In genomic region chr22:21657020-21657360, GRCh38 we compare ENCODE assay signal across 1 cellular context.
TF ChIP-seq lines count a peak whose summit lies in the region.

No MANE protein-coding gene starts in this region.

TF ChIP-seq in GM23338, 12 proteins besides CTCF, POLR2A, EP300 and RAD21 (continued from another document):
- TF ChIP-seq ZNF462 (CRISPR knock-in tag; IDR thresholded peaks at IDR 0.05): no peak
